In genomic region chr9:19641046-19641445, GRCh38 we compare ENCODE assay signal across 1 cellular context.
TF ChIP-seq lines count a peak whose summit lies in the region.

No MANE protein-coding gene starts in this region.

TF ChIP-seq in H1, 55 proteins besides CTCF, POLR2A, EP300 and RAD21 (continued from another document):
- TF ChIP-seq CHD7 (IDR thresholded peaks at IDR 0.05; ENCODE audit: insufficient replicate concordance, low read length) = no peak
- TF ChIP-seq POLR2AphosphoS5 (IDR thresholded peaks at IDR 0.05; ENCODE audit: low read depth, low read length) = no peak
- TF ChIP-seq BACH1 (IDR thresholded peaks at IDR 0.05; ENCODE audit: low read length) = no peak
- TF ChIP-seq, protein P1, sequence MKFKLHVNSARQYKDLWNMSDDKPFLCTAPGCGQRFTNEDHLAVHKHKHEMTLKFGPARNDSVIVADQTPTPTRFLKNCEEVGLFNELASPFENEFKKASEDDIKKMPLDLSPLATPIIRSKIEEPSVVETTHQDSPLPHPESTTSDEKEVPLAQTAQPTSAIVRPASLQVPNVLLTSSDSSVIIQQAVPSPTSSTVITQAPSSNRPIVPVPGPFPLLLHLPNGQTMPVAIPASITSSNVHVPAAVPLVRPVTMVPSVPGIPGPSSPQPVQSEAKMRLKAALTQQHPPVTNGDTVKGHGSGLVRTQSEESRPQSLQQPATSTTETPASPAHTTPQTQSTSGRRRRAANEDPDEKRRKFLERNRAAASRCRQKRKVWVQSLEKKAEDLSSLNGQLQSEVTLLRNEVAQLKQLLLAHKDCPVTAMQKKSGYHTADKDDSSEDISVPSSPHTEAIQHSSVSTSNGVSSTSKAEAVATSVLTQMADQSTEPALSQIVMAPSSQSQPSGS (IDR thresholded peaks at IDR 0.05; ENCODE audit: low read length) = no peak
- no peak for TF ChIP-seq PHF8 (conservative IDR thresholded peaks at IDR 0.05; ENCODE audit: low read depth, low read length)
- no peak for TF ChIP-seq KDM4A (IDR thresholded peaks at IDR 0.05; ENCODE audit: low read depth, low read length, severe bottlenecking)
